Comparison of ENCODE assay signal across 1 cellular context in genomic region chr12:54368709-54369596, GRCh38.
TF ChIP-seq lines count a peak whose summit lies in the region.

No MANE protein-coding gene starts in this region.

TF ChIP-seq in SK-N-SH treated with all-trans-retinoic acid at 6 μM for 48 hours, 23 proteins besides CTCF, POLR2A, EP300 and RAD21 (continued from another document):
- no peak for TF ChIP-seq CREB5 (CRISPR knock-in tag; IDR thresholded peaks at IDR 0.05; ENCODE audit: low read depth)
